In genomic region chr3:180804871-180805430, GRCh38 we compare ENCODE assay signal across 8 cellular contexts.
A peak's percentile ranks its signal among the peaks of the same experiment; 100 is the strongest.
DNase-seq lines count a peak whose midpoint lies in the region; ATAC-seq, FAIRE-seq and TF ChIP-seq lines count a peak whose summit lies in the region.

No MANE protein-coding gene starts in this region.

- TF ChIP-seq CTCF in AG04449 (IDR thresholded peaks at IDR 0.05; ENCODE audit: insufficient read depth, low read length, missing control alignments) (peak; percentile 10), bronchial epithelial cell (IDR thresholded peaks at IDR 0.05; ENCODE audit: insufficient read depth, low read length, severe bottlenecking) (peak; percentile 34), kidney epithelial cell (IDR thresholded peaks at IDR 0.05; ENCODE audit: insufficient read depth, low read length, poor library complexity, severe bottlenecking) (peak; percentile 40)

- H3K36me3 ChIP-seq in bronchial epithelial cell (ENCODE audit: control insufficient read depth, insufficient read depth, low read length): no peaks in the 10 kb centered on the region
- no peaks in the 10 kb centered on the region for H3K36me3 ChIP-seq in kidney epithelial cell (ENCODE audit: control insufficient read depth, insufficient read depth, low read length)

- H3K27me3 ChIP-seq in bronchial epithelial cell (ENCODE audit: control insufficient read depth, insufficient read depth, low read length) (no peaks in the 10 kb centered on the region), kidney epithelial cell (ENCODE audit: control insufficient read depth, insufficient read depth, low read length) (no peaks in the 10 kb centered on the region)

- H3K4me3 ChIP-seq in AG04449 (ENCODE audit: low read depth, low read length) (no peak overlapping the region), bronchial epithelial cell (ENCODE audit: low read depth, low read length) (no peak overlapping the region), kidney epithelial cell (ENCODE audit: low read depth, low read length) (no peak overlapping the region)

- POLR2A ChIA-PET in AG04449 (lab: Yijun Ruan, JAX): no interaction called here

- CTCF ChIA-PET in AG04449 (lab: Yijun Ruan, JAX): interaction anchor here (1.7 kb wide), 1 partner anchor 370 kb away, joined by 3 read pairs; no protein-coding TSS in a partner anchor

- DNase-seq in AG04449 (ENCODE audit: low read depth, low spot score) (peak; percentile 16), M059J (ENCODE audit: low read depth) (peak; percentile 45), bronchial epithelial cell (ENCODE audit: low read depth) (peak; percentile 57), kidney epithelial cell (ENCODE audit: low read depth) (no peak)
- DNase-seq in activated CD4-positive, alpha-beta T cell treated with anti-CD3 and anti-CD28 coated beads for 1 hour: no peak
- DNase-seq in activated CD4-positive, alpha-beta T cell treated with anti-CD3 and anti-CD28 coated beads for 48 hours: no peak

- ATAC-seq in HG03442 (IDR thresholded peaks at IDR 0.05; ENCODE audit: unreplicated experiment) (no peak), GM21576 (IDR thresholded peaks at IDR 0.05; ENCODE audit: unreplicated experiment) (no peak)

- FAIRE-seq in bronchial epithelial cell (lab: Jason Lieb, UNC): no peak

Comparison
In these comparisons a context has a peak if more than half of its experiments do, and no peak if none do; other contexts are left out.
1. DNase-seq: peak in AG04449 (single experiment), M059J (single experiment) and bronchial epithelial cell (single experiment); none in kidney epithelial cell (single experiment), activated CD4-positive, alpha-beta T cell treated with anti-CD3 and anti-CD28 coated beads for 1 hour (single experiment) and activated CD4-positive, alpha-beta T cell treated with anti-CD3 and anti-CD28 coated beads for 48 hours (single experiment).
2. Peak in every context shown above with its lines, with median percentiles within 50 percentile points of each other: CTCF ChIP-seq.